ENCODE assay signal across 2 cellular contexts in genomic region chr16:15924996-15925395, GRCh38.
TF ChIP-seq lines count a peak whose summit lies in the region.

No MANE protein-coding gene starts in this region.

TF ChIP-seq in IMR-90, 13 proteins besides CTCF, POLR2A, EP300 and RAD21:
- TF ChIP-seq SMC3 (IDR thresholded peaks at IDR 0.05; ENCODE audit: low read depth, low read length) (no peak), BHLHE40 (IDR thresholded peaks at IDR 0.05; ENCODE audit: low read depth, low read length) (no peak), NFE2L2 (IDR thresholded peaks at IDR 0.05; ENCODE audit: low read depth, low read length) (no peak), FOS (IDR thresholded peaks at IDR 0.05; ENCODE audit: low read depth, low read length) (no peak)

TF ChIP-seq in K562, 482 proteins besides CTCF, POLR2A, EP300 and RAD21:
- TF ChIP-seq STAG1 (CRISPR knock-in tag; IDR thresholded peaks at IDR 0.05; ENCODE audit: borderline replicate concordance) (no peak), STAT5A (IDR thresholded peaks at IDR 0.05; ENCODE audit: borderline replicate concordance, low read length) (no peak), ZFX (CRISPR knock-in tag; IDR thresholded peaks at IDR 0.05) (0 out of 2 replicates have a peak, but pooled peaks have one; percentile 12), PCBP2 (IDR thresholded peaks at IDR 0.05; ENCODE audit: low read depth, low read length, poor library complexity, severe bottlenecking) (no peak), ZNF79 (CRISPR knock-in tag; IDR thresholded peaks at IDR 0.05; ENCODE audit: low read depth) (no peak)
